27 cellular contexts compared by ENCODE assay signal in the genomic region with DNA sequence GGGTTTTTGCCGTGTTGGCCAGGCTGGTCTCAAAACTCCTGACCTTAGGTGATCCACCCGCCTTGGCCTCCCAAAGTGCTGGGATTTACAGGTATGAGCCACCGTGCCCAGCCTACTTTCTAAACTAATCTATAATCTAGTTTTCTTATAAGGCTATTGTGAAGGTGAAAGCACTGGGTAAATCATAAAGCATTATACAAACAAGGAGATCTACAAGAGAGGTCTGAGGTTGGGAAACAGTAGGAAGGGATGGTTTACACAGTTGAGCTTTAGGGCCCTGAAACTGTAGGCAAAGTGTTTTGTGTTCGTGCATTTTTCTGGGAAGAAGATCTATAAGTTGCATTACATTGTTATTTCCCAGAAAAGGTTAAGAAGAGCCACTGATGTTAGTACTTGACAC.
DNase-seq lines count a peak whose midpoint lies in the region; ATAC-seq, FAIRE-seq and TF ChIP-seq lines count a peak whose summit lies in the region.
"Had no signal": no experiment of that assay in that cellular context is flagged by ENCODE, and none has a peak within 500 bp of the region (broad histone marks: within the 10 kb centered on the region; RNA-seq: fewer than 3 reads in every experiment).

No MANE protein-coding gene starts in this region.

- TF ChIP-seq EP300 in K562 (IDR thresholded peaks at IDR 0.05; ENCODE audit: low read length) (no peak), transverse colon (IDR thresholded peaks at IDR 0.05; ENCODE audit: low read depth) (no peak)

- peaks cover 7% of the 10 kb centered on the region for H3K4me1 Mint-ChIP-seq in endodermal cell
- H3K4me1 Mint-ChIP-seq: B cell had no signal

- TF ChIP-seq POLR2A in K562 (conservative IDR thresholded peaks at IDR 0.05) (no peak), transverse colon (IDR thresholded peaks at IDR 0.05) (no peak)

- no peaks in the 10 kb centered on the region for H3K79me2 ChIP-seq in K562 (ENCODE audit: control insufficient read depth, insufficient read depth, low read length)

- H3K9me1 ChIP-seq in K562 (ENCODE audit: control insufficient read depth, insufficient read depth, low read length), result no peaks in the 10 kb centered on the region

- H3K27ac ChIP-seq in K562 (ENCODE audit: extremely low read depth, low read depth, low read length) (no peak overlapping the region), endodermal cell (ENCODE audit: low read depth, low read length) (no peak overlapping the region), transverse colon (peak overlapping the region in 3 of 4 donors; percentile 29 to 56 (median 38)), RWPE1 (no peak overlapping the region)
- H3K27ac ChIP-seq: BLaER1 treated with 17β-estradiol and CSF1 and Interleukin-3, amounts not matched to agents 10 nM and 100 nM; C4-2B had no signal

- FAIRE-seq in K562 (lab: Jason Lieb, UNC), result no peak
- FAIRE-seq: A204.1, GM12878, GM12892, GM18507, GM19239 had no signal

- H4K20me1 ChIP-seq in K562 (replicated peaks; ENCODE audit: control insufficient read depth, insufficient read depth, low read length), result no peaks in the 10 kb centered on the region
- H4K20me1 ChIP-seq: BLaER1 treated with 17β-estradiol and CSF1 and Interleukin-3, amounts not matched to agents 10 nM and 100 nM had no signal

- no peak overlapping the region for H3K27ac Mint-ChIP-seq in endodermal cell
- H3K27ac Mint-ChIP-seq: B cell; CD4-positive, alpha-beta T cell; CD8-positive, alpha-beta T cell had no signal

- H3K36me3 ChIP-seq in K562 (ENCODE audit: control insufficient read depth, insufficient read depth, low read length) (no peaks in the 10 kb centered on the region), endodermal cell (ENCODE audit: control insufficient read depth, insufficient read depth, low read length) (no peaks in the 10 kb centered on the region), mucosa of descending colon (ENCODE audit: low read depth) (no peaks in the 10 kb centered on the region), transverse colon (no peaks in the 10 kb centered on the region)
- H3K36me3 ChIP-seq: BLaER1 treated with 17β-estradiol and CSF1 and Interleukin-3, amounts not matched to agents 10 nM and 100 nM had no signal

- peaks cover 4% of the 10 kb centered on the region for H3K27me3 Mint-ChIP-seq in endodermal cell (ENCODE audit: insufficient read depth)

- no peaks in the 10 kb centered on the region for H3K9me3 Mint-ChIP-seq in endodermal cell
- H3K9me3 Mint-ChIP-seq: CD4-positive, alpha-beta T cell; CD8-positive, alpha-beta T cell had no signal

- H3K4me1 ChIP-seq in K562 (replicated peaks in 1 of 2; ENCODE audit: control insufficient read depth in 2 of 2, insufficient read depth in 2 of 2, low read length in 2 of 2) (peaks cover 4% of the 10 kb centered on the region in 2 experiments; a peak in 3 of 5 replicates), endodermal cell (ENCODE audit: control insufficient read depth, insufficient read depth, low read length) (no peaks in the 10 kb centered on the region), mucosa of descending colon (ENCODE audit: low read depth) (peaks cover 8% of the 10 kb centered on the region), transverse colon (peaks cover 0 to 3% (median 2%) of the 10 kb centered on the region in 4 donors)
- H3K4me1 ChIP-seq: BLaER1 treated with 17β-estradiol and CSF1 and Interleukin-3, amounts not matched to agents 10 nM and 100 nM had no signal

- ATAC-seq in K562 (no peak), mucosa of descending colon (peak; percentile 93), GM18868 (IDR thresholded peaks at IDR 0.05; ENCODE audit: unreplicated experiment) (no peak)
- ATAC-seq: CD8-positive, alpha-beta T cell; GM12878 had no signal

- intact Hi-C loops in K562 (cut with micrococcal nuclease) (no loop called here), mucosa of descending colon (cut with DNase I, micrococcal nuclease) (no loop called here), transverse colon (cut with DNase I; ENCODE audit: low total_unique reads) (no loop called here)

- H3K9me3 ChIP-seq in K562 (replicated peaks; ENCODE audit: control insufficient read depth, insufficient read depth, low read depth, low read length), result peaks cover 7% of the 10 kb centered on the region; the same call in 1 of the 2 replicates
- H3K9me3 ChIP-seq in endodermal cell (ENCODE audit: control insufficient read depth, low read length), result no peaks in the 10 kb centered on the region
- no peaks in the 10 kb centered on the region for H3K9me3 ChIP-seq in mucosa of descending colon
- H3K9me3 ChIP-seq in transverse colon, result no peaks in the 10 kb centered on the region
- H3K9me3 ChIP-seq: BLaER1 treated with 17β-estradiol and CSF1 and Interleukin-3, amounts not matched to agents 10 nM and 100 nM had no signal

- CTCF ChIA-PET in K562 (lab: Yijun Ruan, JAX; ENCODE audit: low intra/inter-chr PET ratio), result no interaction called here
- CTCF ChIA-PET in RWPE1 (lab: Yijun Ruan, JAX), result no interaction called here

- no peak for DNase-seq in K562 (ENCODE audit: extremely low read depth in 1 of 4, low spot score in 3 of 4)
- DNase-seq in endodermal cell, result peak; percentile 7
- no peak for DNase-seq in mucosa of descending colon
- no peak for DNase-seq in transverse colon
- no peak for DNase-seq in NCI-H82 (lab: John Stamatoyannopoulos, UW)
- DNase-seq in RWPE1 (ENCODE audit: low spot score), result no peak
- no peak for DNase-seq in activated naive CD4-positive, alpha-beta T cell (lab: John Stamatoyannopoulos, UW)
- DNase-seq: 8988T; AML-193; CD4-positive, alpha-beta T cell; CD8-positive, alpha-beta T cell; DMS 273 treated with DMSO at 0.1 percent for 48 hours; DMS153; DMS53; DMS79; DND-41; EL; GDM1 had no signal

- WGBS in K562 (ENCODE audit: insufficient coverage, low coverage, missing lambda C conversion rate), result 56% methylated on average over 4 of the region's 4 CpGs
- WGBS in endodermal cell (ENCODE audit: insufficient coverage in 1 of 2, insufficient read length in 1 of 2), 2 experiments, result 75 to 92% methylated on average over 1 to 4 of the region's 4 CpGs
- 63 to 71% methylated on average over 4 of the region's 4 CpGs for WGBS in transverse colon (ENCODE audit: low coverage in 1 of 2), 2 donors

- no peak overlapping the region for H3K4me2 ChIP-seq in K562 (ENCODE audit: insufficient read depth, low read length)
- H3K4me2 ChIP-seq: BLaER1 treated with 17β-estradiol and CSF1 and Interleukin-3, amounts not matched to agents 10 nM and 100 nM had no signal

- no TSS peak for BruUV-seq in K562 (replicated peaks; lab: Mats Ljungman, UMichigan)

- in situ Hi-C loops in K562 (cut with MboI), result no loop called here
- in situ Hi-C loops in transverse colon (cut with MboI; ENCODE audit: low pct_ligation_motif_present in 1 of 4, low pct_unique_long_range_greater_than_20kb in 1 of 4, low sequenced_read_pairs in 3 of 4), result no loop called here

- TF ChIP-seq CTCF in K562 (IDR thresholded peaks at IDR 0.05 in 2 of 3, conservative IDR thresholded peaks at IDR 0.05 in 1 of 3; ENCODE audit: insufficient read depth in 2 of 3, low read depth in 1 of 3, low read length in 3 of 3) (no peak), endodermal cell (conservative IDR thresholded peaks at IDR 0.05) (no peak), mucosa of descending colon (IDR thresholded peaks at IDR 0.05) (no peak), transverse colon (IDR thresholded peaks at IDR 0.05) (no peak), RWPE1 (conservative IDR thresholded peaks at IDR 0.05; ENCODE audit: low read depth) (no peak)

- no peak for TF ChIP-seq RAD21 in K562 (CRISPR knock-in tag; conservative IDR thresholded peaks at IDR 0.05 in 1 of 2, IDR thresholded peaks at IDR 0.05 in 1 of 2)

- H3K9ac ChIP-seq in K562 (ENCODE audit: insufficient read depth in 1 of 2, low read depth in 2 of 2, low read length in 2 of 2), result no peak overlapping the region
- no peak overlapping the region for H3K9ac ChIP-seq in endodermal cell (ENCODE audit: extremely low read depth, low read length, poor library complexity, severe bottlenecking)
- H3K9ac ChIP-seq: BLaER1 treated with 17β-estradiol and CSF1 and Interleukin-3, amounts not matched to agents 10 nM and 100 nM had no signal

- H3K36me3 Mint-ChIP-seq in endodermal cell (ENCODE audit: low read depth), result no peaks in the 10 kb centered on the region
- H3K36me3 Mint-ChIP-seq: CD8-positive, alpha-beta T cell had no signal

- H3K27me3 ChIP-seq in K562 (ENCODE audit: control insufficient read depth in 2 of 2, insufficient read depth in 2 of 2, low read length in 2 of 2) (no peaks in the 10 kb centered on the region), endodermal cell (ENCODE audit: control insufficient read depth, insufficient read depth, low read length, poor library complexity, severe bottlenecking) (peaks cover 15% of the 10 kb centered on the region), transverse colon (no peaks in the 10 kb centered on the region)
- H3K27me3 ChIP-seq: BLaER1 treated with 17β-estradiol and CSF1 and Interleukin-3, amounts not matched to agents 10 nM and 100 nM had no signal

- no peak overlapping the region for H3K4me3 Mint-ChIP-seq in endodermal cell
- H3K4me3 Mint-ChIP-seq: B cell; CD4-positive, alpha-beta T cell; CD8-positive, alpha-beta T cell had no signal

- H2AFZ ChIP-seq in K562 (ENCODE audit: low read depth, low read length), result peak overlapping the region; percentile 52; the same call in 1 of the 2 replicates

- H3K4me3 ChIP-seq in K562 (no peak overlapping the region), endodermal cell (ENCODE audit: low read length) (no peak overlapping the region), mucosa of descending colon (no peak overlapping the region), transverse colon (no peak overlapping the region)
- H3K4me3 ChIP-seq: BLaER1 treated with 17β-estradiol and CSF1 and Interleukin-3, amounts not matched to agents 10 nM and 100 nM; GM12878 had no signal

- POLR2A ChIA-PET in K562 (lab: Yijun Ruan, JAX), result interaction anchor here (0.7 kb wide), 1 partner anchor 11 kb away, joined by 3 read pairs; no protein-coding TSS in a partner anchor
- POLR2A ChIA-PET in RWPE1 (lab: Yijun Ruan, JAX; ENCODE audit: low non-redundant PET), result no interaction called here

TF ChIP-seq in K562, 482 proteins besides CTCF, POLR2A, EP300 and RAD21 (continues in another document):
- TF ChIP-seq FUS (optimal IDR thresholded peaks at IDR 0.05; ENCODE audit: low read depth, low read length), result no peak

Comparison
In these comparisons a context has a peak if more than half of its experiments do, and no peak if none do; other contexts are left out.
1. H3K27ac ChIP-seq: peak in transverse colon (3 of 4); none in K562 (single experiment), endodermal cell (single experiment) and RWPE1 (single experiment).